In the genomic region with DNA sequence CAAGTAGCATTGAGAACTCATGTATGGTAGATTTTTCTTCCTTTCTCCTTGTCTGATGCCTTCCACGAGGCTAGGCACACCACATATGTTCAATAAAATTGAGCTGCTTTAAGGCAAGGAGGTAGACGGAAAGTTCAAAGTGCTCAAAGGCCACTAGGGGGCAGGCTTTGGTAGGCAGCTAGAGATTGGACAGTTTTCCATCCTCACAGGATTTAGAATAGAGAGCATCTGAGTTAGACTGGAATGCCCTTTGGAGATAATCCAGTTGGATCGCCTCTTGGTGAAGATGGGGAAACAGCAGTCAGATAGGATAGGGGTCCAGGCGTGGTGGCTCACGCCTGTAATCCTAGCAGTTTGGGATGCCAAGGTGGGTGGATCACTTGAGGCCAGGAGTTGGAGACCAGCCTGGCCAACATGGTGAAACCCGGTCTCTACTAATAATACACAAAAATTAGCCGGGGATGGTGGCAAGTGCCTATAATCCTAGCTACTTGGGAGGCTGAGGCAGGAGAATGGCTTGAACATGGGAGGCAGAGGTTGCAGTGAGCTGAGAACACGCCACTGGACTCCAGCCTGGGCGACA, we compare ENCODE assay signal across 8 cellular contexts. TPM values are rescaled to one million over a fixed set of nuclear protein-coding genes. Genes with fewer than 3 reads are reported as not detected.
DNase-seq lines count a peak whose midpoint lies in the region; ATAC-seq and TF ChIP-seq lines count a peak whose summit lies in the region.

No MANE protein-coding gene starts in this region.

- no peaks in the 10 kb centered on the region for H3K9me3 ChIP-seq in OCI-LY7 (ENCODE audit: low read length)

- peak; percentile 83 for TF ChIP-seq CTCF in OCI-LY7 (conservative IDR thresholded peaks at IDR 0.05; ENCODE audit: low read length)

- CTCF ChIA-PET in OCI-LY7 (lab: Charles Lee; ENCODE audit: unreplicated experiment) = interaction anchor here (0.6 to 1.2 kb wide), 3 partner anchors 29 to 958 kb away, joined by 3 to 4 read pairs (median 3); no protein-coding TSS in a partner anchor

- no peak overlapping the region for H3K4me2 ChIP-seq in OCI-LY7 (ENCODE audit: low read length)

- no peaks in the 10 kb centered on the region for H4K20me1 ChIP-seq in OCI-LY7 (ENCODE audit: insufficient read depth, low read length)

- POLR2A ChIA-PET in OCI-LY7 (lab: Charles Lee) = interaction anchor here (0.9 to 1.0 kb wide), 2 partner anchors 14 to 41 kb away, joined by 4 read pairs; no protein-coding TSS in a partner anchor

- ATAC-seq in HG02763 (IDR thresholded peaks at IDR 0.05; ENCODE audit: unreplicated experiment) (no peak), GM19328 (IDR thresholded peaks at IDR 0.05; ENCODE audit: unreplicated experiment) (no peak)

- H3K36me3 ChIP-seq in OCI-LY7 (ENCODE audit: insufficient read depth, low read length) = peaks cover 8% of the 10 kb centered on the region; the same call in 1 of the 2 replicates

- peak; percentile 46 for DNase-seq in DMS153 treated with DMSO at 0.1 percent for 48 hours (lab: John Stamatoyannopoulos, UW; ENCODE audit: unreplicated experiment)
- peak; percentile 60 for DNase-seq in HuH-7.5 (ENCODE audit: low spot score)
- peak; percentile 65 for DNase-seq in OCI-LY7 (ENCODE audit: low spot score)
- DNase-seq in activated T-helper 1 cell treated with Interleukin-2 at 50 U/mL for 16 hours (ENCODE audit: low read depth) = peak; percentile 35
- DNase-seq in fibroblast of the conjunctiva (ENCODE audit: low read depth) = peak; percentile 69
- DNase-seq in nucleus accumbens (lab: John Stamatoyannopoulos, UW) = peak in 42 of 56 donors; percentile 0 to 73 (median 14)

- peaks cover 11% of the 10 kb centered on the region; the same call in 1 of the 2 replicates for H3K79me2 ChIP-seq in OCI-LY7 (ENCODE audit: insufficient read depth, low read depth, low read length)

- intact Hi-C loops in OCI-LY7 (cut with micrococcal nuclease; ENCODE audit: unreplicated experiment) = loop anchor here (1.0 to 10.0 kb wide), 3 partner anchors 40 to 305 kb away; partner anchors contain the start of gene SASH3

- BruUV-seq in OCI-LY7 (replicated peaks; lab: Mats Ljungman, UMichigan) = no TSS peak

- H3K4me1 ChIP-seq in OCI-LY7 (ENCODE audit: insufficient read depth, low read length, poor library complexity, severe bottlenecking) = peaks cover 37% of the 10 kb centered on the region

- no peaks in the 10 kb centered on the region for H3K9me2 ChIP-seq in OCI-LY7 (ENCODE audit: insufficient read depth, low read length)

- H3K27ac ChIP-seq in OCI-LY7 (ENCODE audit: low read depth, low read length, poor library complexity, severe bottlenecking) = no peak overlapping the region

- no peak overlapping the region for H3K4me3 ChIP-seq in OCI-LY7 (ENCODE audit: low read depth, low read length, poor library complexity, severe bottlenecking)

- no peak overlapping the region for H2AFZ ChIP-seq in OCI-LY7 (ENCODE audit: low read length)

RNA-seq across cellular contexts. Expression of gene ELF4, which starts 30.4 kb away (rescaled TPM):
- total RNA-seq in OCI-LY7 (2014; rRNA removed; shearing (Covaris generic)) = 13.4 and 15.0 TPM in 2 replicates
- total RNA-seq in OCI-LY7 (2022) = 24.9 and 27.3 TPM in 2 replicates

Comparison
In these comparisons a context has a peak if more than half of its experiments do, and no peak if none do; other contexts are left out.
1. DNase-seq: peak in every context shown above with its lines; median percentile 69 in fibroblast of the conjunctiva; 65 in OCI-LY7; 60 in HuH-7.5; 46 in DMS153 treated with DMSO at 0.1 percent for 48 hours; 35 in activated T-helper 1 cell treated with Interleukin-2 at 50 U/mL for 16 hours; 14 in nucleus accumbens.